28 cellular contexts compared by ENCODE assay signal in genomic region chr13:95987841-95988240, GRCh38.
A peak's percentile ranks its signal among the peaks of the same experiment; 100 is the strongest.
DNase-seq lines count a peak whose midpoint lies in the region; ATAC-seq, FAIRE-seq and TF ChIP-seq lines count a peak whose summit lies in the region.
"Had no signal": no experiment of that assay in that cellular context is flagged by ENCODE, and none has a peak within 500 bp of the region (broad histone marks: within the 10 kb centered on the region; RNA-seq: fewer than 3 reads in every experiment).

No MANE protein-coding gene starts in this region.

- no peaks in the 10 kb centered on the region for H3K9me3 ChIP-seq in H1 (ENCODE audit: insufficient read depth in 2 of 2, low read depth in 1 of 2, low read length in 1 of 2)
- H3K9me3 ChIP-seq: A549, BE2C, BLaER1 had no signal

- TF ChIP-seq POLR2A in H1 (IDR thresholded peaks at IDR 0.05; ENCODE audit: control extremely low read depth in 1 of 2, low read depth in 2 of 2, low read length in 2 of 2) (no peak), lower leg skin (IDR thresholded peaks at IDR 0.05) (no peak)

- H3K27me3 Mint-ChIP-seq in GM23338 (ENCODE audit: insufficient read depth, low read depth, poor library complexity) (no peaks in the 10 kb centered on the region), nephron progenitor cell (ENCODE audit: low read depth, poor library complexity) (no peaks in the 10 kb centered on the region)
- H3K27me3 Mint-ChIP-seq: CD4-positive, alpha-beta memory T cell; CD4-positive, CD25-positive, alpha-beta regulatory T cell; CD8-positive, alpha-beta memory T cell had no signal

- H2BK120ac ChIP-seq in H1 (replicated peaks; ENCODE audit: low read depth, low read length): no peak overlapping the region

- no peak overlapping the region for H3K14ac ChIP-seq in H1 (ENCODE audit: insufficient read length)

- H3K23me2 ChIP-seq in H1 (ENCODE audit: low read depth, low read length): no peaks in the 10 kb centered on the region

- H3K27ac ChIP-seq in GM23338 (ENCODE audit: low read depth): no peak overlapping the region
- 0 out of 2 replicates have a peak overlapping the region, but pooled peaks have one; percentile 10 for H3K27ac ChIP-seq in VCaP
- no peak overlapping the region for H3K27ac ChIP-seq in H1 (ENCODE audit: low read depth, low read length)
- H3K27ac ChIP-seq: 22Rv1, A549, BLaER1 had no signal

- TF ChIP-seq RAD21 in H1 (IDR thresholded peaks at IDR 0.05 in 1 of 2, conservative IDR thresholded peaks at IDR 0.05 in 1 of 2; ENCODE audit: low read depth in 2 of 2, low read length in 2 of 2): no peak

- H3K4me3 Mint-ChIP-seq in GM23338 (no peak overlapping the region), nephron progenitor cell (no peak overlapping the region)
- H3K4me3 Mint-ChIP-seq: CD14-positive monocyte; CD4-positive, alpha-beta memory T cell; CD4-positive, CD25-positive, alpha-beta regulatory T cell; CD8-positive, alpha-beta memory T cell had no signal

- no peaks in the 10 kb centered on the region for H3K9me2 ChIP-seq in GM23338 (ENCODE audit: insufficient read depth)

- H3K4me1 ChIP-seq in GM23338 (ENCODE audit: insufficient read depth): 0 out of 2 replicates have a peak, but pooled peaks cover 12% of the 10 kb centered on the region
- H3K4me1 ChIP-seq in H1 (replicated peaks in 1 of 4; ENCODE audit: control insufficient read depth in 3 of 4, insufficient read depth in 4 of 4, low read length in 3 of 4): peaks cover 2 to 4% (median 3%) of the 10 kb centered on the region in 4 experiments; a peak in 4 of 7 replicates
- H3K4me1 ChIP-seq: A549, BE2C, BLaER1 had no signal

- no peak for FAIRE-seq in H1 (lab: Jason Lieb, UNC)
- FAIRE-seq: A549, GM12878, GM12892, GM18507 had no signal

- H4K20me1 ChIP-seq in GM23338 (replicated peaks; ENCODE audit: insufficient read depth): no peaks in the 10 kb centered on the region
- H4K20me1 ChIP-seq in H1 (replicated peaks in 1 of 2; ENCODE audit: control insufficient read depth in 1 of 2, insufficient read depth in 2 of 2, low read length in 2 of 2): no peaks in the 10 kb centered on the region
- H4K20me1 ChIP-seq: BLaER1 had no signal

- H3K56ac ChIP-seq in H1 (replicated peaks; ENCODE audit: insufficient read length, low read depth, low read length): no peak overlapping the region

- no peak for TF ChIP-seq CTCF in GM23338 (conservative IDR thresholded peaks at IDR 0.05; ENCODE audit: low read depth in 2 of 2)
- no peak for TF ChIP-seq CTCF in VCaP (conservative IDR thresholded peaks at IDR 0.05)
- no peak for TF ChIP-seq CTCF in H1 (IDR thresholded peaks at IDR 0.05; ENCODE audit: control extremely low read depth in 1 of 3, insufficient read depth in 1 of 3, low read depth in 1 of 3, low read length in 3 of 3)
- no peak for TF ChIP-seq CTCF in nephron progenitor cell (IDR thresholded peaks at IDR 0.05)
- TF ChIP-seq CTCF in lower leg skin (IDR thresholded peaks at IDR 0.05): no peak

- no peak overlapping the region for H2BK12ac ChIP-seq in H1 (ENCODE audit: low read depth, low read length)

- CTCF ChIA-PET in H1 (lab: Charles Lee; ENCODE audit: partially characterized antibody): interaction anchor here (1.2 kb wide), 1 partner anchor 15 kb away, joined by 6 read pairs; no protein-coding TSS in a partner anchor

- H3K4me2 ChIP-seq in GM23338: no peak overlapping the region
- no peak overlapping the region for H3K4me2 ChIP-seq in H1 (ENCODE audit: insufficient read depth in 1 of 2, low read depth in 2 of 2, low read length in 2 of 2)
- H3K4me2 ChIP-seq: A549, BLaER1 had no signal

- H2AFZ ChIP-seq in GM23338: no peak overlapping the region
- no peak overlapping the region for H2AFZ ChIP-seq in H1 (ENCODE audit: low read length)

- H4K8ac ChIP-seq in H1 (ENCODE audit: extremely low read depth, insufficient read depth, low read length): no peak overlapping the region

- H3K9me3 Mint-ChIP-seq in GM23338 (no peaks in the 10 kb centered on the region), nephron progenitor cell (no peaks in the 10 kb centered on the region)
- H3K9me3 Mint-ChIP-seq: CD4-positive, alpha-beta memory T cell; CD8-positive, alpha-beta memory T cell had no signal

- no peaks in the 10 kb centered on the region for H3K79me2 ChIP-seq in GM23338 (replicated peaks; ENCODE audit: insufficient read depth)
- H3K79me2 ChIP-seq in H1 (ENCODE audit: control insufficient read depth in 1 of 2, insufficient read depth in 2 of 2, low read length in 2 of 2): no peaks in the 10 kb centered on the region

- POLR2A ChIA-PET in H1 (lab: Charles Lee; ENCODE audit: partially characterized antibody): no interaction called here

- no peak overlapping the region for H3K9ac ChIP-seq in H1 (replicated peaks in 1 of 4; ENCODE audit: extremely low read depth in 1 of 4, low read depth in 3 of 4, low read length in 3 of 4)
- H3K9ac ChIP-seq: BLaER1 had no signal

- no peak overlapping the region for H3K18ac ChIP-seq in H1 (ENCODE audit: extremely low read depth, low read length)

- no peak for TF ChIP-seq EP300 in H1 (IDR thresholded peaks at IDR 0.05; ENCODE audit: borderline replicate concordance in 1 of 2, low read depth in 2 of 2, low read length in 2 of 2)

- no peak for DNase-seq in GM23338 (ENCODE audit: low spot score)
- DNase-seq in H1 (ENCODE audit: low read depth in 1 of 2, low spot score in 2 of 2): no peak
- no peak for DNase-seq in nephron progenitor cell
- DNase-seq in lower leg skin (ENCODE audit: low spot score in 2 of 2): no peak
- no peak for DNase-seq in NCI-H1417 (lab: John Stamatoyannopoulos, UW)
- no peak for DNase-seq in AML-193 (lab: John Stamatoyannopoulos, UW)
- DNase-seq: BE2C; C1 segment of cervical spinal cord; CD4-positive, alpha-beta memory T cell; CD4-positive, CD25-positive, alpha-beta regulatory T cell; CD8-positive, alpha-beta memory T cell; COR-L47; DMS 273 treated with DMSO at 0.1 percent for 48 hours; DMS153; DMS53; DMS79; DND-41; EL; GDM1 had no signal

- ATAC-seq in GM23338: peak; percentile 45; the same call in 2 of the 3 replicates
- ATAC-seq in HG03280 (IDR thresholded peaks at IDR 0.05; ENCODE audit: unreplicated experiment): no peak
- ATAC-seq: A549, GM12878 had no signal

- H3K27ac Mint-ChIP-seq in GM23338 (peak overlapping the region; percentile 53; the same call in 1 of the 2 replicates), nephron progenitor cell (peak overlapping the region; percentile 12)
- H3K27ac Mint-ChIP-seq: CD14-positive monocyte; CD4-positive, alpha-beta memory T cell; CD4-positive, CD25-positive, alpha-beta regulatory T cell; CD8-positive, alpha-beta memory T cell had no signal

- H4K91ac ChIP-seq in H1 (replicated peaks; ENCODE audit: insufficient read length, low read length): no peak overlapping the region

- H3K23ac ChIP-seq in H1 (ENCODE audit: insufficient read length): no peak overlapping the region

- H3K36me3 ChIP-seq in GM23338 (ENCODE audit: insufficient read depth) (no peaks in the 10 kb centered on the region), H1 (ENCODE audit: control insufficient read depth in 2 of 4, insufficient read depth in 4 of 4, low read length in 3 of 4) (no peaks in the 10 kb centered on the region)
- H3K36me3 ChIP-seq: BE2C, BLaER1 had no signal

- no peak overlapping the region for H3K4me3 ChIP-seq in GM23338
- H3K4me3 ChIP-seq in H1 (ENCODE audit: extremely low read depth in 1 of 4, insufficient read depth in 2 of 4, low read depth in 3 of 4, low read length in 4 of 4): no peak overlapping the region
- H3K4me3 ChIP-seq in lower leg skin (ENCODE audit: low read depth, poor library complexity, severe bottlenecking): no peak overlapping the region
- H3K4me3 ChIP-seq: A549, BLaER1, GM12878 had no signal

- H3K27me3 ChIP-seq in GM23338 (ENCODE audit: insufficient read depth) (no peaks in the 10 kb centered on the region), H1 (replicated peaks in 1 of 4; ENCODE audit: control insufficient read depth in 3 of 4, extremely low read depth in 1 of 4, insufficient read depth in 3 of 4, low read length in 3 of 4) (no peaks in the 10 kb centered on the region)
- H3K27me3 ChIP-seq: BE2C, BLaER1 had no signal

- no peaks in the 10 kb centered on the region for H3K79me1 ChIP-seq in H1 (ENCODE audit: low read depth, low read length)

- peaks cover 12% of the 10 kb centered on the region; the same call in 2 of the 3 replicates for H3K4me1 Mint-ChIP-seq in GM23338
- H3K4me1 Mint-ChIP-seq in nephron progenitor cell: no peaks in the 10 kb centered on the region
- H3K4me1 Mint-ChIP-seq: CD14-positive monocyte; CD4-positive, alpha-beta memory T cell; CD4-positive, CD25-positive, alpha-beta regulatory T cell; CD8-positive, alpha-beta memory T cell had no signal

- 84% methylated on average over 5 of the region's 5 CpGs; no CpG with 5 or more reads in 1 of the 2 experiments for WGBS in H1 (ENCODE audit: extremely low coverage in 1 of 2, insufficient coverage in 1 of 2, insufficient read length in 1 of 2, insufficient replicate concordance in 2 of 2, low coverage in 1 of 2, low lambda C conversion rate in 2 of 2, missing lambda C conversion rate in 1 of 2), 2 experiments
- 95 to 96% methylated on average over 5 of the region's 5 CpGs for WGBS in lower leg skin, 2 donors

- no peak overlapping the region for H2AK5ac ChIP-seq in H1 (ENCODE audit: low read depth, low read length)

- H4K5ac ChIP-seq in H1 (ENCODE audit: insufficient read length, low read depth, low read length): no peak overlapping the region

- no peak overlapping the region for H2BK15ac ChIP-seq in H1 (ENCODE audit: low read length)

- no peaks in the 10 kb centered on the region for H3K36me3 Mint-ChIP-seq in GM23338 (ENCODE audit: low read depth)
- peaks cover 12% of the 10 kb centered on the region for H3K36me3 Mint-ChIP-seq in nephron progenitor cell (ENCODE audit: low read depth)
- H3K36me3 Mint-ChIP-seq: CD4-positive, alpha-beta memory T cell; CD4-positive, CD25-positive, alpha-beta regulatory T cell; CD8-positive, alpha-beta memory T cell had no signal

- intact Hi-C loops in lower leg skin (cut with DNase I; ENCODE audit: low total_unique reads): no loop called here

- H3K4ac ChIP-seq in H1 (replicated peaks; ENCODE audit: insufficient read length, low read depth, low read length): no peak overlapping the region

- H3F3A ChIP-seq in GM23338 (replicated peaks; ENCODE audit: low read depth): no peaks in the 10 kb centered on the region

- no peak overlapping the region for H2BK20ac ChIP-seq in H1 (ENCODE audit: low read length)

- no peak overlapping the region for H2BK5ac ChIP-seq in H1 (ENCODE audit: low read depth, low read length)

TF ChIP-seq in GM23338, 12 proteins besides CTCF, POLR2A, EP300 and RAD21 (continues in another document):
- no peak for TF ChIP-seq STAT1 (IDR thresholded peaks at IDR 0.05; ENCODE audit: unreplicated experiment)

TF ChIP-seq in H1, 55 proteins besides CTCF, POLR2A, EP300 and RAD21:
- TF ChIP-seq RFX5 (IDR thresholded peaks at IDR 0.05; ENCODE audit: borderline replicate concordance, low read depth, low read length): no peak
- peak; percentile 26; the same call in 1 of the 2 replicates for TF ChIP-seq SP1 (IDR thresholded peaks at IDR 0.05; ENCODE audit: low read depth, low read length)
